Comparison of ENCODE assay signal across 8 cellular contexts in genomic region chr7:36390199-36391090, GRCh38. TPM values are rescaled to one million over a fixed set of nuclear protein-coding genes. Genes with fewer than 3 reads are reported as not detected.
A peak's percentile ranks its signal among the peaks of the same experiment; 100 is the strongest.
DNase-seq lines count a peak whose midpoint lies in the region; ATAC-seq and TF ChIP-seq lines count a peak whose summit lies in the region.

No MANE protein-coding gene starts in this region.

- WGBS in H9 (ENCODE audit: extremely low coverage, insufficient read length, low lambda C conversion rate): no CpG with 5 or more reads among the region's 26 CpGs
- WGBS in heart right ventricle, 2 donors: 1 to 2% methylated on average over 26 of the region's 26 CpGs

- H3K18ac ChIP-seq in H9 (ENCODE audit: insufficient read length, low read depth, low read length): peak overlapping the region; percentile 83

- no peak overlapping the region for H2BK120ac ChIP-seq in H9 (ENCODE audit: low read depth, low read length, poor library complexity, severe bottlenecking)

- no peaks in the 10 kb centered on the region for H4K20me1 ChIP-seq in H9 (ENCODE audit: control insufficient read depth, insufficient read depth, insufficient read length)

- no peak overlapping the region for H3K56ac ChIP-seq in H9 (ENCODE audit: insufficient read length, low read depth, low read length)

- peak overlapping the region; percentile 88; the same call in 1 of the 2 replicates for H3K14ac ChIP-seq in H9 (ENCODE audit: insufficient read depth, low read length)

- no peak for TF ChIP-seq CTCF in H9 (conservative IDR thresholded peaks at IDR 0.05)
- no peak for TF ChIP-seq CTCF in LNCaP clone FGC (IDR thresholded peaks at IDR 0.05; ENCODE audit: control insufficient read depth, extremely low read depth, insufficient read depth)
- TF ChIP-seq CTCF in heart right ventricle (IDR thresholded peaks at IDR 0.05): no peak
- TF ChIP-seq CTCF in progenitor cell of endocrine pancreas (IDR thresholded peaks at IDR 0.05; ENCODE audit: unreplicated experiment): no peak

- H3K27ac ChIP-seq in H9 (ENCODE audit: insufficient read length, low read depth, low read length) (peak overlapping the region; percentile 59), heart right ventricle (peak overlapping the region in 2 of 10 donors; percentile 45 to 76)

- intact Hi-C loops in heart right ventricle (cut with DNase I): no loop called here

- no peak overlapping the region for H2AK5ac ChIP-seq in H9 (ENCODE audit: insufficient read length, low read length)

- peaks cover 8 to 11% of the 10 kb centered on the region in 2 experiments for H3K9me3 Mint-ChIP-seq in H9
- peaks cover 5% of the 10 kb centered on the region for H3K9me3 Mint-ChIP-seq in activated naive CD8-positive, alpha-beta T cell treated with anti-CD3 and anti-CD28 coated beads for 36 hours
- H3K9me3 Mint-ChIP-seq in progenitor cell of endocrine pancreas (ENCODE audit: low read depth): no peaks in the 10 kb centered on the region

- no peak overlapping the region for H4K5ac ChIP-seq in H9 (ENCODE audit: insufficient read length, low read depth, low read length)

- H3K9me3 ChIP-seq in ES-I3 (ENCODE audit: control insufficient read depth, insufficient read depth, low read length) (peaks cover 2% of the 10 kb centered on the region), H9 (ENCODE audit: control insufficient read depth, low read depth, low read length) (no peaks in the 10 kb centered on the region), heart right ventricle (peaks cover 0 to 4% (median 0%) of the 10 kb centered on the region in 11 donors)

- H3K9ac ChIP-seq in ES-I3 (ENCODE audit: low read depth, low read length) (peak overlapping the region; percentile 87), H9 (ENCODE audit: extremely low read depth, insufficient read length, low read length) (peak overlapping the region; percentile 73)

- ATAC-seq in heart right ventricle: peak; percentile 30 to 78 (median 66)

- peak overlapping the region; percentile 62 to 99 (median 92) for H3K27ac Mint-ChIP-seq in H9
- peak overlapping the region; percentile 86 for H3K27ac Mint-ChIP-seq in activated naive CD8-positive, alpha-beta T cell treated with anti-CD3 and anti-CD28 coated beads for 36 hours
- H3K27ac Mint-ChIP-seq in progenitor cell of endocrine pancreas: peak overlapping the region; percentile 99

- H3K4me3 Mint-ChIP-seq in H9 (peak overlapping the region; percentile 94), progenitor cell of endocrine pancreas (ENCODE audit: low read depth) (peak overlapping the region; percentile 77)
- H3K4me3 Mint-ChIP-seq in activated naive CD8-positive, alpha-beta T cell treated with anti-CD3 and anti-CD28 coated beads for 36 hours: peak overlapping the region; percentile 89

- H3K79me1 ChIP-seq in H9 (ENCODE audit: insufficient read depth, low read depth, low read length, poor library complexity, severe bottlenecking): peaks cover 3% of the 10 kb centered on the region

- H2BK20ac ChIP-seq in H9 (ENCODE audit: low read depth, low read length, poor library complexity, severe bottlenecking): no peak overlapping the region

- H3K4me1 ChIP-seq in ES-I3 (ENCODE audit: insufficient read depth, low read length) (peaks cover 24% of the 10 kb centered on the region), H9 (ENCODE audit: insufficient read depth, low read length) (peaks cover 3% of the 10 kb centered on the region), heart right ventricle (peaks cover 2 to 30% (median 18%) of the 10 kb centered on the region in 9 donors)

- H3K4me1 Mint-ChIP-seq in H9 (peaks cover 36 to 40% of the 10 kb centered on the region in 2 experiments), progenitor cell of endocrine pancreas (ENCODE audit: low read depth) (peaks cover 23% of the 10 kb centered on the region)
- H3K4me1 Mint-ChIP-seq in activated naive CD8-positive, alpha-beta T cell treated with anti-CD3 and anti-CD28 coated beads for 36 hours: peaks cover 16% of the 10 kb centered on the region

- H2AFZ ChIP-seq in H9 (ENCODE audit: low read length): peak overlapping the region; percentile 70

- DNase-seq in H9: peak; percentile 92
- DNase-seq in LNCaP clone FGC (ENCODE audit: low read depth): peak; percentile 54
- peak; percentile 74 for DNase-seq in RPMI8226
- DNase-seq in activated naive CD8-positive, alpha-beta T cell treated with anti-CD3 and anti-CD28 coated beads for 36 hours: peak; percentile 80
- DNase-seq in heart right ventricle: peak; percentile 20 to 49
- DNase-seq in progenitor cell of endocrine pancreas (ENCODE audit: low spot score, unreplicated experiment): peak; percentile 75
- DNase-seq in cerebellum (ENCODE audit: low spot score): no peak

- H3K23me2 ChIP-seq in H9 (ENCODE audit: insufficient read length, low read depth, low read length, poor library complexity, severe bottlenecking): no peaks in the 10 kb centered on the region

- H3K4me3 ChIP-seq in LNCaP clone FGC (ENCODE audit: low read depth, low read length) (peak overlapping the region; percentile 96), heart right ventricle (peak overlapping the region; percentile 51 to 89 (median 68))

- no peak overlapping the region for H2BK15ac ChIP-seq in H9 (ENCODE audit: low read depth, low read length)

- H3T11ph ChIP-seq in H9 (ENCODE audit: low read length): no peak overlapping the region

- no peak overlapping the region for H2BK5ac ChIP-seq in H9 (ENCODE audit: insufficient read length, low read length)

- no peak overlapping the region for H2BK12ac ChIP-seq in H9 (ENCODE audit: insufficient read length, low read depth, low read length)

- no peak overlapping the region for H4K91ac ChIP-seq in H9 (ENCODE audit: insufficient read length, low read depth, low read length)

- no peak overlapping the region for H4K8ac ChIP-seq in H9 (replicated peaks; ENCODE audit: insufficient read length, low read depth, low read length)

- H3K27me3 ChIP-seq in H9 (ENCODE audit: insufficient read depth, low read length) (no peaks in the 10 kb centered on the region), heart right ventricle (no peaks in the 10 kb centered on the region)

- no peak overlapping the region for H3K4ac ChIP-seq in H9 (ENCODE audit: low read depth, low read length)

- H3K4me2 ChIP-seq in H9 (ENCODE audit: insufficient read depth, insufficient read length, low read length): peak overlapping the region; percentile 55

- H3K36me3 ChIP-seq in ES-I3 (ENCODE audit: insufficient read depth, low read length): no peaks in the 10 kb centered on the region
- no peaks in the 10 kb centered on the region for H3K36me3 ChIP-seq in heart right ventricle

- H3K27me3 Mint-ChIP-seq in H9 (ENCODE audit: low read depth) (peaks cover 2% of the 10 kb centered on the region; the same call in 1 of the 2 replicates), progenitor cell of endocrine pancreas (no peaks in the 10 kb centered on the region)
- H3K27me3 Mint-ChIP-seq in activated naive CD8-positive, alpha-beta T cell treated with anti-CD3 and anti-CD28 coated beads for 36 hours: peaks cover 37% of the 10 kb centered on the region

- no peak overlapping the region for H3K23ac ChIP-seq in H9 (ENCODE audit: insufficient read length, low read depth, low read length)

- peaks cover 32% of the 10 kb centered on the region; the same call in 1 of the 2 replicates for H3K79me2 ChIP-seq in H9 (ENCODE audit: insufficient read depth, low read length)

- H3K36me3 Mint-ChIP-seq in H9 (ENCODE audit: insufficient read depth in 1 of 3, low read depth in 3 of 3) (peaks cover 9 to 15% (median 13%) of the 10 kb centered on the region in 3 experiments), progenitor cell of endocrine pancreas (ENCODE audit: insufficient read depth) (no peaks in the 10 kb centered on the region)
- peaks cover 29% of the 10 kb centered on the region for H3K36me3 Mint-ChIP-seq in activated naive CD8-positive, alpha-beta T cell treated with anti-CD3 and anti-CD28 coated beads for 36 hours

RNA-seq across cellular contexts. Expression of gene ANLN, which starts 0.8 kb away (rescaled TPM):
- total RNA-seq in H9 (2021) (78.9 and 84.7 TPM in 2 replicates), heart right ventricle (10 to 100 TPM in 1 of 10 donors, 1 to 10 TPM in 9; 1.3 to 13.4 (median 2.1) TPM), progenitor cell of endocrine pancreas (37.2 and 40.6 TPM in 2 replicates), cerebellum (9.8 TPM)
- 10 to 100 TPM; 38.6 to 44.6 TPM for total RNA-seq in activated naive CD8-positive, alpha-beta T cell treated with anti-CD3 and anti-CD28 coated beads for 36 hours
- polyA plus RNA-seq in heart right ventricle: under 1 TPM; 0.38 to 0.51 TPM
